In genomic region chr7:117110480-117111315, GRCh38 we compare ENCODE assay signal across 7 cellular contexts.
DNase-seq lines count a peak whose midpoint lies in the region; ATAC-seq, FAIRE-seq and TF ChIP-seq lines count a peak whose summit lies in the region.

No MANE protein-coding gene starts in this region.

- TF ChIP-seq CTCF in activated B cell treated with CpG ODN at 0.5 μM for 24 hours (IDR thresholded peaks at IDR 0.05) (no peak), heart left ventricle (IDR thresholded peaks at IDR 0.05) (no peak), adrenal gland (IDR thresholded peaks at IDR 0.05) (no peak)

- no peak overlapping the region for H3K4me3 Mint-ChIP-seq in activated B cell treated with CpG ODN at 0.5 μM for 24 hours

- 29 to 37% (median 30%) methylated on average over 5 of the region's 5 CpGs for WGBS in heart left ventricle, 4 donors
- WGBS in adrenal gland, 4 donors: 60 to 77% (median 74%) methylated on average over 5 of the region's 5 CpGs

- peaks cover 3 to 26% (median 14%) of the 10 kb centered on the region in 12 donors for H3K4me1 ChIP-seq in heart left ventricle
- H3K4me1 ChIP-seq in adrenal gland (replicated peaks in 1 of 2): no peaks in the 10 kb centered on the region

- H3K27me3 Mint-ChIP-seq in activated B cell treated with CpG ODN at 0.5 μM for 24 hours: no peaks in the 10 kb centered on the region

- FAIRE-seq in GM19239 (lab: Jason Lieb, UNC): peak; percentile 91

- DNase-seq in GM19239 (ENCODE audit: insufficient read length, low spot score) (peak; percentile 36), activated B cell treated with CpG ODN at 0.5 μM for 24 hours (no peak), heart left ventricle (no peak), adrenal gland (no peak), T-helper 9 cell (no peak), Kasumi-1 (lab: John Stamatoyannopoulos, UW) (no peak)

- POLR2A ChIA-PET in activated B cell treated with CpG ODN at 0.5 μM for 24 hours (lab: Charles Lee): interaction anchor here (0.5 kb wide), 1 partner anchor 61 kb away, joined by 5 read pairs; no protein-coding TSS in a partner anchor

- H3K27me3 ChIP-seq in heart left ventricle (no peaks in the 10 kb centered on the region), adrenal gland (no peaks in the 10 kb centered on the region)

- H3K4me3 ChIP-seq in heart left ventricle (no peak overlapping the region), adrenal gland (no peak overlapping the region)

- CTCF ChIA-PET in activated B cell treated with CpG ODN at 0.5 μM for 24 hours (lab: Charles Lee): interaction anchor here (0.6 to 1.5 kb wide), 3 partner anchors 9 to 122 kb away, joined by 3 to 6 read pairs (median 4); no protein-coding TSS in a partner anchor

- H3K4me1 Mint-ChIP-seq in activated B cell treated with CpG ODN at 0.5 μM for 24 hours: peaks cover 15% of the 10 kb centered on the region

- H3K36me3 ChIP-seq in heart left ventricle: no peaks in the 10 kb centered on the region
- H3K36me3 ChIP-seq in adrenal gland (replicated peaks in 1 of 2): no peaks in the 10 kb centered on the region

- peaks cover 0 to 12% (median 0%) of the 10 kb centered on the region in 12 donors for H3K9me3 ChIP-seq in heart left ventricle
- H3K9me3 ChIP-seq in adrenal gland (replicated peaks in 1 of 3): no peaks in the 10 kb centered on the region

- peak overlapping the region; percentile 54 for H3K27ac Mint-ChIP-seq in activated B cell treated with CpG ODN at 0.5 μM for 24 hours

- H3K27ac ChIP-seq in heart left ventricle: no peak overlapping the region
- no peak overlapping the region for H3K27ac ChIP-seq in adrenal gland

- H3K9me3 Mint-ChIP-seq in activated B cell treated with CpG ODN at 0.5 μM for 24 hours: peaks cover 3% of the 10 kb centered on the region

- intact Hi-C loops in activated B cell treated with CpG ODN at 0.5 μM for 24 hours (cut with micrococcal nuclease) (loop anchor here (10.0 kb wide), 1 partner anchor 1074 kb away; the partner anchor contains the start of gene LSM8), heart left ventricle (cut with DNase I) (loop anchor here in 1 of 10 donors (5.0 kb wide), 1 partner anchor 103 kb away; no protein-coding TSS in a partner anchor), adrenal gland (cut with DNase I) (no loop called here)

- peaks cover 2% of the 10 kb centered on the region for H3K36me3 Mint-ChIP-seq in activated B cell treated with CpG ODN at 0.5 μM for 24 hours (ENCODE audit: low read depth)

- ATAC-seq in HG02973 (IDR thresholded peaks at IDR 0.05; ENCODE audit: unreplicated experiment) (peak; percentile 96), activated B cell treated with CpG ODN at 0.5 μM for 24 hours (ENCODE audit: low read depth) (peak; percentile 95), heart left ventricle (peak in 3 of 4 donors; percentile 32 to 42 (median 39))

- no peak for TF ChIP-seq POLR2A in heart left ventricle (IDR thresholded peaks at IDR 0.05)
- no peak for TF ChIP-seq POLR2A in adrenal gland (IDR thresholded peaks at IDR 0.05)

Comparison
In these comparisons a context has a peak if more than half of its experiments do, and no peak if none do; other contexts are left out.
1. ATAC-seq: peak in every context shown above with its lines; median percentile 96 in HG02973; 95 in activated B cell treated with CpG ODN at 0.5 μM for 24 hours; 39 in heart left ventricle.